8 cellular contexts compared by ENCODE assay signal in genomic region chr19:42277821-42278809, GRCh38. TPM values are rescaled to one million over a fixed set of nuclear protein-coding genes. Genes with fewer than 3 reads are reported as not detected.
DNase-seq lines count a peak whose midpoint lies in the region; ATAC-seq and TF ChIP-seq lines count a peak whose summit lies in the region.

No MANE protein-coding gene starts in this region.

- intact Hi-C loops in Panc1 (cut with micrococcal nuclease; ENCODE audit: unreplicated experiment): no loop called here

- H3K36me3 ChIP-seq in Panc1 (ENCODE audit: control insufficient read depth, insufficient read depth, low read length): no peaks in the 10 kb centered on the region

- DNase-seq in EH (ENCODE audit: low read depth): peak; percentile 86
- no peak for DNase-seq in Panc1 (ENCODE audit: low read depth, low spot score)
- DNase-seq in fibroblast of gingiva (ENCODE audit: low read depth): peak; percentile 77
- DNase-seq in retinal pigment epithelial cell (ENCODE audit: low read depth): no peak
- DNase-seq in effector CD4-positive, alpha-beta T cell: no peak

- CTCF ChIA-PET in Panc1 (lab: Charles Lee): interaction anchor here (2.6 kb wide), 1 partner anchor 32 kb away, joined by 38 read pairs; no protein-coding TSS in a partner anchor

- no TSS peak for BruUV-seq in Panc1 (replicated peaks; lab: Mats Ljungman, UMichigan)

- H3K9me3 ChIP-seq in Panc1 (ENCODE audit: control insufficient read depth, insufficient read depth, low read depth, low read length): no peaks in the 10 kb centered on the region

- ATAC-seq in Panc1 (no peak), GM18519 (IDR thresholded peaks at IDR 0.05; ENCODE audit: low FRiP score, unreplicated experiment) (no peak), GM21367 (IDR thresholded peaks at IDR 0.05; ENCODE audit: unreplicated experiment) (no peak), HG03378 (IDR thresholded peaks at IDR 0.05; ENCODE audit: unreplicated experiment) (no peak)

- H3K4me3 ChIP-seq in Panc1 (ENCODE audit: low read depth in 2 of 2, low read length in 2 of 2): no peak overlapping the region
- peak overlapping the region; percentile 0 for H3K4me3 ChIP-seq in retinal pigment epithelial cell (ENCODE audit: low read length)

- H3K27me3 ChIP-seq in Panc1 (ENCODE audit: control insufficient read depth, insufficient read depth, low read length): no peaks in the 10 kb centered on the region

- TF ChIP-seq CTCF in Panc1 (IDR thresholded peaks at IDR 0.05): no peak
- no peak for TF ChIP-seq CTCF in retinal pigment epithelial cell (conservative IDR thresholded peaks at IDR 0.05; ENCODE audit: low read depth, low read length)

- POLR2A ChIA-PET in Panc1 (lab: Charles Lee): no interaction called here

- peaks cover 37% of the 10 kb centered on the region for H3K4me1 ChIP-seq in Panc1 (ENCODE audit: control insufficient read depth, insufficient read depth, low read length)

- H3K27ac ChIP-seq in Panc1 (ENCODE audit: low read length): peak overlapping the region; percentile 39; the same call in 1 of the 2 replicates

- in situ Hi-C loops in Panc1 (cut with HindIII; ENCODE audit: low pct_unique_long_range_greater_than_20kb, low sequenced_read_pairs): no loop called here

RNA-seq across cellular contexts. Expression of gene CIC, which starts 9.1 kb away (rescaled TPM):
- total RNA-seq in Panc1 (2021; ENCODE audit: unreplicated experiment): 67.4 TPM
- 49.9 TPM for polyA plus RNA-seq in Panc1 (2012; ENCODE audit: insufficient read length)

RNA-seq across cellular contexts. Expression of gene ERF, which starts 23.2 kb away (rescaled TPM):
- total RNA-seq in Panc1 (2021; ENCODE audit: unreplicated experiment): 85.7 TPM
- 70.6 TPM for polyA plus RNA-seq in Panc1 (2012; ENCODE audit: insufficient read length)

RNA-seq across cellular contexts. Expression of gene PRR19, which starts 23.8 kb away (rescaled TPM):
- total RNA-seq in Panc1 (2021; ENCODE audit: unreplicated experiment): 2.1 TPM
- polyA plus RNA-seq in Panc1 (2012; ENCODE audit: insufficient read length): 2.2 TPM

RNA-seq across cellular contexts. Expression of gene PAFAH1B3, which starts 24.3 kb away (rescaled TPM):
- 92.2 TPM for total RNA-seq in Panc1 (2021; ENCODE audit: unreplicated experiment)
- polyA plus RNA-seq in Panc1 (2012; ENCODE audit: insufficient read length): 160 TPM

RNA-seq across cellular contexts. Expression of gene TMEM145, which starts 35.0 kb away (rescaled TPM):
- 3.0 TPM for total RNA-seq in Panc1 (2021; ENCODE audit: unreplicated experiment)
- polyA plus RNA-seq in Panc1 (2012; ENCODE audit: insufficient read length): 4.3 TPM

Comparison
In these comparisons a context has a peak if more than half of its experiments do, and no peak if none do; other contexts are left out.
1. DNase-seq: peak in EH (single experiment) and fibroblast of gingiva (single experiment); none in Panc1 (single experiment), retinal pigment epithelial cell (single experiment) and effector CD4-positive, alpha-beta T cell (single experiment).